Comparison of ENCODE assay signal across 18 cellular contexts in the genomic region with DNA sequence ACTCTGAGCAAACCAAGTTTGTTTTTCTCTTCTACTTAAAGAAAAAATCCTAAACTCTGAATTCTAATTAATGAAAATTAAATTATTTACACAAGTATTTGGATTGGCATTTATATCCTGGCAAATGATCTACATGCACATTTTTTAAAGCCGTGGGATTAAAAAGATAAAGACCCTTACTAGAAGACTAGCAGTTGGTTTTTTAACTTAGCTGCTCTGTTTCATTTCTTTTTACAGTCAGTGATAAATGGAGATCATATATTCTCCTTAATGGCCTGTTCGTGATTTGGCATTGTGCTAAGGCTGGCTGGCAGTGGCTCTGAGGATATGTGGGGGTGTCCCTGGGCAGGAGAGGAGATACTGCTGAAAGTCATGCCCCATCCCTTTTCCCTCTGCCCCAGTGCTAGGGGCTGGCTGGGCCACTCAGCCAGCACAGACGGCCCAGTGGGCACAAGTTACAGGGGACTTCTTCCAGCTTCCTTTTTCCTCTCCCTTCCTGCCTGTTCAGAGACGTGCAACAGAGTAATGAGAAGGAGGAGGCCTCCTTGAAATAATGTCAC.
"Had no signal": no experiment of that assay in that cellular context is flagged by ENCODE, and none has a peak within 500 bp of the region (broad histone marks: within the 10 kb centered on the region; RNA-seq: fewer than 3 reads in every experiment).

No MANE protein-coding gene starts in this region.

- H3K36me3 Mint-ChIP-seq: stimulated activated naive B cell treated with anti-CD40 and anti-IgM and Interleukin-4, amounts not matched to agents 10 μg/mL and 1 μg/mL and 100 μg/mL, for 72 hours had no signal

- H3K27me3 ChIP-seq: ascending aorta, breast epithelium, sigmoid colon had no signal

- H3K9me3 Mint-ChIP-seq: activated CD4-positive, alpha-beta memory T cell treated with anti-CD3 and anti-CD28 coated beads, Interleukin-2, amount 10 ng/mL, durations not matched to agents 7 days and 5 days; effector memory CD8-positive, alpha-beta T cell; stimulated activated naive B cell treated with anti-CD40 and anti-IgM and Interleukin-4, amounts not matched to agents 10 μg/mL and 1 μg/mL and 100 μg/mL, for 72 hours had no signal

- H3K27ac ChIP-seq: ascending aorta, breast epithelium, epithelial cell of prostate, left ventricle myocardium inferior, neutrophil, parathyroid adenoma, sigmoid colon, WERI-Rb-1 had no signal

- H3K9me3 ChIP-seq: ascending aorta, breast epithelium, left ventricle myocardium inferior, neutrophil, sigmoid colon had no signal

- H3K4me1 ChIP-seq: breast epithelium, parathyroid adenoma had no signal

- H3K4me3 ChIP-seq: ascending aorta, breast epithelium, left ventricle myocardium inferior, sigmoid colon had no signal

- H3K36me3 ChIP-seq: ascending aorta, breast epithelium, left ventricle myocardium inferior, neutrophil, sigmoid colon, WERI-Rb-1 had no signal

- DNase-seq: activated CD4-positive, alpha-beta memory T cell treated with anti-CD3 and anti-CD28 coated beads, Interleukin-2, amount 10 ng/mL, durations not matched to agents 7 days and 5 days; activated CD4-positive, alpha-beta T cell treated with anti-CD3 and anti-CD28 coated beads for 36 hours; activated effector memory CD4-positive, alpha-beta T cell treated with Interleukin-2 at 50 U/mL for 16 hours; activated naive CD4-positive, alpha-beta T cell treated with anti-CD3 and anti-CD28 coated beads, Interleukin-2, amount 50 U/mL, for 16 hours; activated T-cell treated with anti-CD3 and anti-CD28 coated beads, Interleukin-2, amount 50 U/mL, for 1 hour; cerebellar nuclear complex; effector memory CD8-positive, alpha-beta T cell; left ventricle myocardium inferior; mammary epithelial cell; sigmoid colon; stimulated activated naive B cell treated with anti-CD40 and anti-IgM and Interleukin-4, amounts not matched to agents 10 μg/mL and 1 μg/mL and 100 μg/mL, for 72 hours; T-helper 2 cell; WERI-Rb-1 had no signal

- H3K27ac Mint-ChIP-seq: activated CD4-positive, alpha-beta memory T cell treated with anti-CD3 and anti-CD28 coated beads, Interleukin-2, amount 10 ng/mL, durations not matched to agents 7 days and 5 days; activated CD4-positive, alpha-beta T cell treated with anti-CD3 and anti-CD28 coated beads for 36 hours; effector memory CD8-positive, alpha-beta T cell; stimulated activated naive B cell treated with anti-CD40 and anti-IgM and Interleukin-4, amounts not matched to agents 10 μg/mL and 1 μg/mL and 100 μg/mL, for 72 hours had no signal

- H3K4me3 Mint-ChIP-seq: activated CD4-positive, alpha-beta memory T cell treated with anti-CD3 and anti-CD28 coated beads, Interleukin-2, amount 10 ng/mL, durations not matched to agents 7 days and 5 days; activated CD4-positive, alpha-beta T cell treated with anti-CD3 and anti-CD28 coated beads for 36 hours; effector memory CD8-positive, alpha-beta T cell; stimulated activated naive B cell treated with anti-CD40 and anti-IgM and Interleukin-4, amounts not matched to agents 10 μg/mL and 1 μg/mL and 100 μg/mL, for 72 hours had no signal

- H3K27me3 Mint-ChIP-seq: activated CD4-positive, alpha-beta T cell treated with anti-CD3 and anti-CD28 coated beads for 36 hours had no signal
